1 cellular context compared by ENCODE assay signal in genomic region chr1:91830242-91831131, GRCh38.
A peak's percentile ranks its signal among the peaks of the same experiment; 100 is the strongest.
TF ChIP-seq lines count a peak whose summit lies in the region.

No MANE protein-coding gene starts in this region.

TF ChIP-seq in HepG2, 621 proteins besides CTCF, POLR2A, EP300 and RAD21 (continued from another document and continues in another):
- TF ChIP-seq ZNF558 (CRISPR knock-in tag; IDR thresholded peaks at IDR 0.05; ENCODE audit: borderline replicate concordance), result no peak
- TF ChIP-seq ZNF3 (CRISPR knock-in tag; IDR thresholded peaks at IDR 0.05), result peak; percentile 18; the same call in 1 of the 2 replicates
- TF ChIP-seq ZNF816 (CRISPR knock-in tag; IDR thresholded peaks at IDR 0.05; ENCODE audit: borderline replicate concordance), result no peak
- no peak for TF ChIP-seq STAT6 (CRISPR knock-in tag; IDR thresholded peaks at IDR 0.05; ENCODE audit: borderline replicate concordance)
- TF ChIP-seq, protein P1, sequence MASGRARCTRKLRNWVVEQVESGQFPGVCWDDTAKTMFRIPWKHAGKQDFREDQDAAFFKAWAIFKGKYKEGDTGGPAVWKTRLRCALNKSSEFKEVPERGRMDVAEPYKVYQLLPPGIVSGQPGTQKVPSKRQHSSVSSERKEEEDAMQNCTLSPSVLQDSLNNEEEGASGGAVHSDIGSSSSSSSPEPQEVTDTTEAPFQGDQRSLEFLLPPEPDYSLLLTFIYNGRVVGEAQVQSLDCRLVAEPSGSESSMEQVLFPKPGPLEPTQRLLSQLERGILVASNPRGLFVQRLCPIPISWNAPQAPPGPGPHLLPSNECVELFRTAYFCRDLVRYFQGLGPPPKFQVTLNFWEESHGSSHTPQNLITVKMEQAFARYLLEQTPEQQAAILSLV (CRISPR knock-in tag; IDR thresholded peaks at IDR 0.05; ENCODE audit: borderline replicate concordance), result no peak
- peak; percentile 29; the same call in 1 of the 3 replicates for TF ChIP-seq MXI1 (IDR thresholded peaks at IDR 0.05; ENCODE audit: borderline replicate concordance, low read depth, low read length)
- peak; percentile 39; the same call in 1 of the 2 replicates for TF ChIP-seq ZBTB38 (CRISPR knock-in tag; IDR thresholded peaks at IDR 0.05)
- no peak for TF ChIP-seq ZFP36 (IDR thresholded peaks at IDR 0.05; ENCODE audit: borderline replicate concordance, low read depth, low read length, partially characterized antibody)
- no peak for TF ChIP-seq ZNF577 (CRISPR knock-in tag; IDR thresholded peaks at IDR 0.05; ENCODE audit: borderline replicate concordance, low read depth)
- no peak for TF ChIP-seq SP2 (CRISPR knock-in tag; IDR thresholded peaks at IDR 0.05)
- TF ChIP-seq SOX6 (IDR thresholded peaks at IDR 0.05), result no peak
- TF ChIP-seq SOX6 (CRISPR knock-in tag; IDR thresholded peaks at IDR 0.05), result peak; percentile 56
- TF ChIP-seq SAP130 (CRISPR knock-in tag; IDR thresholded peaks at IDR 0.05; ENCODE audit: low read depth), result peak; percentile 32; the same call in 1 of the 2 replicates
- TF ChIP-seq ZNF772 (CRISPR knock-in tag; IDR thresholded peaks at IDR 0.05), result 0 out of 2 replicates have a peak, but pooled peaks have one; percentile 26
- 0 out of 2 replicates have a peak, but pooled peaks have one; percentile 27 for TF ChIP-seq ZSCAN9 (CRISPR knock-in tag; IDR thresholded peaks at IDR 0.05; ENCODE audit: borderline replicate concordance)
- TF ChIP-seq ZBTB34 (CRISPR knock-in tag; IDR thresholded peaks at IDR 0.05), result peak; percentile 89
- TF ChIP-seq RNF2 (conservative IDR thresholded peaks at IDR 0.05; ENCODE audit: low read depth), result no peak
- no peak for TF ChIP-seq TFDP2 (CRISPR knock-in tag; IDR thresholded peaks at IDR 0.05)
- TF ChIP-seq TEAD3 (CRISPR knock-in tag; optimal IDR thresholded peaks at IDR 0.05; ENCODE audit: borderline replicate concordance), result peak; percentile 58
- peak; percentile 55; the same call in 1 of the 2 replicates for TF ChIP-seq ZNF644 (CRISPR knock-in tag; IDR thresholded peaks at IDR 0.05; ENCODE audit: low read depth)
- peak; percentile 77 for TF ChIP-seq PRDM10 (CRISPR knock-in tag; IDR thresholded peaks at IDR 0.05; ENCODE audit: low read depth)
- TF ChIP-seq MED1 (CRISPR knock-in tag; IDR thresholded peaks at IDR 0.05), result peak; percentile 40; the same call in 1 of the 2 replicates
- TF ChIP-seq KIAA2018 (CRISPR knock-in tag; IDR thresholded peaks at IDR 0.05; ENCODE audit: borderline replicate concordance), result no peak
- TF ChIP-seq ZEB1 (IDR thresholded peaks at IDR 0.05; ENCODE audit: insufficient replicate concordance, low read depth), result peak; percentile 46
- peak; percentile 33; the same call in 1 of the 2 replicates for TF ChIP-seq MTA1 (CRISPR knock-in tag; IDR thresholded peaks at IDR 0.05; ENCODE audit: borderline replicate concordance)
- TF ChIP-seq, protein P2, sequence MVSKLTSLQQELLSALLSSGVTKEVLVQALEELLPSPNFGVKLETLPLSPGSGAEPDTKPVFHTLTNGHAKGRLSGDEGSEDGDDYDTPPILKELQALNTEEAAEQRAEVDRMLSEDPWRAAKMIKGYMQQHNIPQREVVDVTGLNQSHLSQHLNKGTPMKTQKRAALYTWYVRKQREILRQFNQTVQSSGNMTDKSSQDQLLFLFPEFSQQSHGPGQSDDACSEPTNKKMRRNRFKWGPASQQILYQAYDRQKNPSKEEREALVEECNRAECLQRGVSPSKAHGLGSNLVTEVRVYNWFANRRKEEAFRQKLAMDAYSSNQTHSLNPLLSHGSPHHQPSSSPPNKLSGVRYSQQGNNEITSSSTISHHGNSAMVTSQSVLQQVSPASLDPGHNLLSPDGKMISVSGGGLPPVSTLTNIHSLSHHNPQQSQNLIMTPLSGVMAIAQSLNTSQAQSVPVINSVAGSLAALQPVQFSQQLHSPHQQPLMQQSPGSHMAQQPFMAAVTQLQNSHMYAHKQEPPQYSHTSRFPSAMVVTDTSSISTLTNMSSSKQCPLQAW (CRISPR knock-in tag; IDR thresholded peaks at IDR 0.05), result peak; percentile 7; the same call in 1 of the 2 replicates
- no peak for TF ChIP-seq MXD1 (CRISPR knock-in tag; IDR thresholded peaks at IDR 0.05)
- TF ChIP-seq IKZF4 (CRISPR knock-in tag; IDR thresholded peaks at IDR 0.05; ENCODE audit: borderline replicate concordance, low read depth, not compliant biosample characterization), result no peak
- TF ChIP-seq, protein P3, sequence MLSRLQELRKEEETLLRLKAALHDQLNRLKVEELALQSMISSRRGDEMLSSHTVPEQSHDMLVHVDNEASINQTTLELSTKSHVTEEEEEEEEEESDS (CRISPR knock-in tag; IDR thresholded peaks at IDR 0.05; ENCODE audit: borderline replicate concordance), result no peak
- TF ChIP-seq PHF8 (CRISPR knock-in tag; IDR thresholded peaks at IDR 0.05), result no peak
